Comparison of ENCODE assay signal across 8 cellular contexts in the genomic region with DNA sequence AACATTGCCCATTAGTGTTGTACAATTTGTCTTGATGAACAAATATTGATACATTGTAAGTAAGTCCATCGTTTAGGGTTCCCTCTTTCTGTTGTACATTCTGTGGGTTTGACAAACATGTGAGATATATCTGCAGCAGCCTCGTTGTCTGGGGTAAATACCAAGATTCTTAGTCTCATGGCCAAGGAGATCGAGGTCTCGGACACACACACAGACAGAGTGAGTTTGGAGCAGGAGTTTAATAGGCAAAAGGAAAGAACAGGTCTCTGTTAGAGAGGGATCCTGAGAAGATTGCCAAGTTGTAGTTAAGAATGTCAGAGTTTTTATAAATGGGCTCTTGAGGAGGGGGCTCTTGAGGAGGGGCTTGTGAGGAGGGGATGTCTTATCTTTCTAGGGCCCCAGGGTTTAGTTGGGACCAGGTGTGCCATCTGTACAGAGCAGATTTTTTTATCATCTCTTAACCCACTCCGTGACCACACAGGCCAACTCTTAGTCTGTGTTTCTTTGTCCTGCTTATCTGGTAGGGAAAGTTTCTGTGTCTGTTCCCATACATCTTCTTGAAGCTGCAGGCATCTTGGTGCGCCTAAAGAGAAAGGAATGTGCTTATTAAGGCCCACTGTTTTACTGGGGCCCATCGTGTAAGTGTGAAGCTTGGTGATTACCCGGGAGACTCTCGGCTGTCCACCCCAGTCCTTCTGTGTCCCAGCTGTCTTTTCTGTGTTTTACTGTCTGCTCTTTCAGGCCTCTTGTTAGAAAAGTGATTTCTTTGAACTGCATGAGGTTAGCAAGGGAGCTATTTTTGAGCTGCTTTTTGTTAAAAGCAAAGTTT. TPM values are rescaled to one million over a fixed set of nuclear protein-coding genes. Genes with fewer than 3 reads are reported as not detected.
DNase-seq lines count a peak whose midpoint lies in the region; ATAC-seq, FAIRE-seq and TF ChIP-seq lines count a peak whose summit lies in the region.

No MANE protein-coding gene starts in this region.

- H3K27ac ChIP-seq in epithelial cell of prostate (peak overlapping the region; percentile 91), pancreas (peak overlapping the region; percentile 53 to 90 (median 88))

- H3K4me3 ChIP-seq in pancreas: peak overlapping the region in 3 of 4 donors; percentile 31 to 57 (median 37)

- H3K4me1 ChIP-seq in pancreas: peaks cover 0 to 4% (median 0%) of the 10 kb centered on the region in 3 donors

- 58% methylated on average over 9 of the region's 9 CpGs for WGBS in pancreas, 2 donors

- TF ChIP-seq CTCF in pancreas (IDR thresholded peaks at IDR 0.05): no peak

- DNase-seq in GM12891 (ENCODE audit: insufficient read length, low spot score) (no peak), RPMI7951 (ENCODE audit: low read depth) (peak; percentile 53), epithelial cell of prostate (ENCODE audit: low read depth, low spot score) (no peak), pancreas (no peak), amygdala (lab: John Stamatoyannopoulos, UW) (no peak), posterior vena cava (ENCODE audit: low spot score) (no peak), frontal cortex (ENCODE audit: low spot score in 2 of 2) (no peak)

- H3K9me3 ChIP-seq in pancreas: no peaks in the 10 kb centered on the region

- intact Hi-C loops in pancreas (cut with DNase I) (no loop called here), posterior vena cava (cut with DNase I) (no loop called here)

- ATAC-seq in pancreas: no peak
- ATAC-seq in GM19351 (IDR thresholded peaks at IDR 0.05; ENCODE audit: unreplicated experiment): no peak

- H3K27me3 ChIP-seq in pancreas: no peaks in the 10 kb centered on the region

- no peak for TF ChIP-seq POLR2A in GM12891 (IDR thresholded peaks at IDR 0.05; ENCODE audit: low read depth, low read length)

- H3K36me3 ChIP-seq in pancreas: no peaks in the 10 kb centered on the region

- peak; percentile 63 for FAIRE-seq in GM12891 (lab: Jason Lieb, UNC)
- FAIRE-seq in pancreas (lab: Jason Lieb, UNC): no peak
- no peak for FAIRE-seq in frontal cortex (lab: Jason Lieb, UNC)

TF ChIP-seq in GM12891, 5 proteins besides CTCF, POLR2A, EP300 and RAD21:
- no peak for TF ChIP-seq PAX5 (IDR thresholded peaks at IDR 0.05; ENCODE audit: insufficient read depth, low read length, severe bottlenecking)
- TF ChIP-seq POLR2AphosphoS5 (IDR thresholded peaks at IDR 0.05; ENCODE audit: low read depth, low read length): 0 out of 2 replicates have a peak, but pooled peaks have one; percentile 5
- no peak for TF ChIP-seq POU2F2 (IDR thresholded peaks at IDR 0.05; ENCODE audit: low read depth, low read length)
- TF ChIP-seq SPI1 (IDR thresholded peaks at IDR 0.05; ENCODE audit: low read depth, low read length): no peak
TF ChIP-seq in GM12891: peak in this region for 1.

RNA-seq across cellular contexts. Expression of gene CLEC2D, which starts 22.5 kb away (rescaled TPM):
- polyA plus RNA-seq in GM12891 (2012; ENCODE audit: low read depth, missing spikeins): 29.9 TPM
- 2.8 and 3.4 TPM in 2 replicates for total RNA-seq in RPMI7951 (2014; rRNA removed; shearing (Covaris generic))
- 1 to 10 TPM; 1.1 to 5.7 (median 2.1) TPM for total RNA-seq in pancreas
- polyA plus RNA-seq in pancreas: 1 to 10 TPM; 2.8 to 3.6 TPM
- 10 to 100 TPM in 1 of 2 donors, 1 to 10 TPM in 1; 7.8 to 12.6 TPM for total RNA-seq in posterior vena cava
- total RNA-seq in frontal cortex: 15.5 TPM

RNA-seq across cellular contexts. Expression of gene KLRB1, which starts 39.3 kb away (rescaled TPM):
- not detected for polyA plus RNA-seq in GM12891 (2012; ENCODE audit: low read depth, missing spikeins)
- total RNA-seq in RPMI7951 (2014; rRNA removed; shearing (Covaris generic)): not detected in 2 replicates
- total RNA-seq in pancreas: under 1 TPM; 0.12 to 1.00 (median 0.20) TPM
- under 1 TPM in 1 of 2 donors, not detected in 1; 0.16 TPM for polyA plus RNA-seq in pancreas
- 1 to 10 TPM in 1 of 2 donors, under 1 TPM in 1; 0.67 to 1.0 TPM for total RNA-seq in posterior vena cava
- not detected for total RNA-seq in frontal cortex
